ENCODE assay signal across 26 cellular contexts in genomic region chr2:43423941-43424261, GRCh38.
A peak's percentile ranks its signal among the peaks of the same experiment; 100 is the strongest.
DNase-seq lines count a peak whose midpoint lies in the region; ATAC-seq, FAIRE-seq and TF ChIP-seq lines count a peak whose summit lies in the region.
"Had no signal": no experiment of that assay in that cellular context is flagged by ENCODE, and none has a peak within 500 bp of the region (broad histone marks: within the 10 kb centered on the region; RNA-seq: fewer than 3 reads in every experiment).

No MANE protein-coding gene starts in this region.

- H3K4me2 ChIP-seq in MM.1S (ENCODE audit: low read depth, low read length): peak overlapping the region; percentile 42; the same call in 1 of the 2 replicates
- H3K4me2 ChIP-seq in osteoblast (ENCODE audit: insufficient read depth, low read length): peak overlapping the region; percentile 25

- H3K36me3 ChIP-seq in MM.1S (replicated peaks; ENCODE audit: insufficient read depth, low read length): no peaks in the 10 kb centered on the region
- H3K36me3 ChIP-seq in osteoblast (ENCODE audit: insufficient read depth, low read length): peaks cover 7% of the 10 kb centered on the region
- H3K36me3 ChIP-seq: Peyer's patch, thoracic aorta had no signal

- peaks cover 58% of the 10 kb centered on the region for H3F3A ChIP-seq in MM.1S (ENCODE audit: insufficient read depth, low read length)

- no peak for FAIRE-seq in GM12891 (lab: Jason Lieb, UNC)
- FAIRE-seq: astrocyte, islet of Langerhans had no signal

- no peak for TF ChIP-seq POLR2A in GM12891 (IDR thresholded peaks at IDR 0.05; ENCODE audit: low read depth, low read length)

- H3K36me3 Mint-ChIP-seq in CD4-positive, alpha-beta T cell (ENCODE audit: low read depth): peaks cover 58% of the 10 kb centered on the region
- peaks cover 7% of the 10 kb centered on the region for H3K36me3 Mint-ChIP-seq in central memory CD8-positive, alpha-beta T cell (ENCODE audit: insufficient read depth)

- no peak overlapping the region for H2AFZ ChIP-seq in MM.1S (ENCODE audit: low read length)
- no peak overlapping the region for H2AFZ ChIP-seq in osteoblast (ENCODE audit: low read length)

- H3K4me1 ChIP-seq in MM.1S (ENCODE audit: low read length): peaks cover 71% of the 10 kb centered on the region
- peaks cover 36% of the 10 kb centered on the region for H3K4me1 ChIP-seq in osteoblast (ENCODE audit: insufficient read depth, low read length)

- no peaks in the 10 kb centered on the region for H3K9me3 Mint-ChIP-seq in CD4-positive, alpha-beta T cell
- no peaks in the 10 kb centered on the region for H3K9me3 Mint-ChIP-seq in central memory CD8-positive, alpha-beta T cell
- H3K9me3 Mint-ChIP-seq: naive B cell had no signal

- intact Hi-C loops in CD4-positive, alpha-beta T cell (cut with DNase I, micrococcal nuclease): no loop called here

- H3K4me3 Mint-ChIP-seq in CD4-positive, alpha-beta T cell: no peak overlapping the region
- H3K4me3 Mint-ChIP-seq in central memory CD8-positive, alpha-beta T cell: peak overlapping the region; percentile 24
- H3K4me3 Mint-ChIP-seq: naive B cell had no signal

- no peaks in the 10 kb centered on the region for H3K9me3 ChIP-seq in CD4-positive, alpha-beta T cell (ENCODE audit: control insufficient read depth, low read length)
- H3K9me3 ChIP-seq in MM.1S (replicated peaks; ENCODE audit: insufficient read depth, low read length): no peaks in the 10 kb centered on the region
- no peaks in the 10 kb centered on the region for H3K9me3 ChIP-seq in osteoblast (ENCODE audit: low read depth, low read length)
- H3K9me3 ChIP-seq: left ventricle myocardium inferior, Peyer's patch, thoracic aorta had no signal

- no peaks in the 10 kb centered on the region for H4K20me1 ChIP-seq in MM.1S (ENCODE audit: insufficient read depth, low read length)
- H4K20me1 ChIP-seq in osteoblast (ENCODE audit: insufficient read depth, low read length): no peaks in the 10 kb centered on the region

- DNase-seq in CD4-positive, alpha-beta T cell: no peak
- DNase-seq in MM.1S: no peak
- DNase-seq in central memory CD8-positive, alpha-beta T cell (ENCODE audit: low spot score in 2 of 2): no peak
- no peak for DNase-seq in osteoblast (ENCODE audit: insufficient read length, low spot score, missing footprints)
- DNase-seq in NCI-H2081 treated with DMSO at 0.1 percent for 48 hours (lab: John Stamatoyannopoulos, UW): no peak
- no peak for DNase-seq in GM12891 (ENCODE audit: insufficient read length, low spot score)
- DNase-seq: activated effector memory CD4-positive, alpha-beta T cell treated with Interleukin-2 at 50 U/mL for 16 hours; activated T-cell treated with anti-CD3 and anti-CD28 coated beads for 4 hours; central memory CD4-positive, alpha-beta T cell; dorsolateral prefrontal cortex; left ventricle myocardium inferior; naive B cell; NCI-H1092 treated with DMSO at 0.1 percent for 48 hours; NCI-H187; NCI-H524; Peyer's patch; SIG-M5; stimulated activated naive CD8-positive, alpha-beta T cell treated with anti-CD3 and anti-CD28 coated beads, Interleukin-15, Interleukin-2, amounts not matched to agents 100 U/mL and 50 U/mL, for 24 hours; SW 1271 had no signal

- no peak for TF ChIP-seq CTCF in CD4-positive, alpha-beta T cell (IDR thresholded peaks at IDR 0.05)
- TF ChIP-seq CTCF in MM.1S (IDR thresholded peaks at IDR 0.05; ENCODE audit: low read length) (no peak), osteoblast (IDR thresholded peaks at IDR 0.05; ENCODE audit: extremely low read depth, low read depth, low read length) (no peak)

- CTCF ChIA-PET in CD4-positive, alpha-beta T cell (lab: Charles Lee): no interaction called here

- no peak overlapping the region for H3K9ac ChIP-seq in MM.1S (ENCODE audit: low read length)

- H3K4me3 ChIP-seq in MM.1S (ENCODE audit: low read length) (no peak overlapping the region), osteoblast (ENCODE audit: insufficient read depth, low read length) (no peak overlapping the region)
- H3K4me3 ChIP-seq: dorsolateral prefrontal cortex, left ventricle myocardium inferior, Peyer's patch, thoracic aorta had no signal

- H3K9me2 ChIP-seq in MM.1S (replicated peaks; ENCODE audit: insufficient read depth, low read length): no peaks in the 10 kb centered on the region

- POLR2A ChIA-PET in CD4-positive, alpha-beta T cell (lab: Charles Lee): interaction anchor here (1.2 kb wide), 1 partner anchor 20 kb away, joined by 5 read pairs; no protein-coding TSS in a partner anchor

- H3K27ac Mint-ChIP-seq in CD4-positive, alpha-beta T cell: peak overlapping the region; percentile 3
- H3K27ac Mint-ChIP-seq in central memory CD8-positive, alpha-beta T cell (ENCODE audit: low read depth): peak overlapping the region; percentile 97
- H3K27ac Mint-ChIP-seq: activated naive CD8-positive, alpha-beta T cell; naive B cell had no signal

- H3K79me2 ChIP-seq in MM.1S (ENCODE audit: low read length) (peaks cover 4% of the 10 kb centered on the region; the same call in 1 of the 2 replicates), osteoblast (ENCODE audit: insufficient read depth, low read length) (no peaks in the 10 kb centered on the region)

- no peak for ATAC-seq in CD4-positive, alpha-beta T cell (ENCODE audit: poor library complexity)
- ATAC-seq in central memory CD8-positive, alpha-beta T cell (replicated peaks; ENCODE audit: extremely low read depth, poor library complexity, severe bottlenecking): no peak
- ATAC-seq in GM21528 (IDR thresholded peaks at IDR 0.05; ENCODE audit: low FRiP score, unreplicated experiment) (no peak), GM18502 (IDR thresholded peaks at IDR 0.05; ENCODE audit: poor library complexity, unreplicated experiment) (no peak)
- ATAC-seq: activated CD4-positive, CD25-positive, alpha-beta regulatory T cell treated with anti-CD3 and anti-CD28 coated beads, Interleukin-2, amount 50 U/mL, for 24 hours had no signal

- H3K4me1 Mint-ChIP-seq in CD4-positive, alpha-beta T cell (ENCODE audit: low read depth): peaks cover 35% of the 10 kb centered on the region
- H3K4me1 Mint-ChIP-seq in central memory CD8-positive, alpha-beta T cell: peaks cover 34% of the 10 kb centered on the region

- no peaks in the 10 kb centered on the region for H3K27me3 Mint-ChIP-seq in CD4-positive, alpha-beta T cell
- no peaks in the 10 kb centered on the region for H3K27me3 Mint-ChIP-seq in central memory CD8-positive, alpha-beta T cell
- H3K27me3 Mint-ChIP-seq: activated naive CD8-positive, alpha-beta T cell; naive B cell had no signal

- H3K27ac ChIP-seq in CD4-positive, alpha-beta T cell (ENCODE audit: low read depth, low read length): no peak overlapping the region
- peak overlapping the region; percentile 96 for H3K27ac ChIP-seq in MM.1S (ENCODE audit: low read length)
- peak overlapping the region; percentile 28 for H3K27ac ChIP-seq in osteoblast (ENCODE audit: low read depth, low read length)
- H3K27ac ChIP-seq: left ventricle myocardium inferior had no signal

- no peaks in the 10 kb centered on the region for H3K27me3 ChIP-seq in CD4-positive, alpha-beta T cell (ENCODE audit: control insufficient read depth, insufficient read depth, low read length)
- H3K27me3 ChIP-seq in MM.1S (replicated peaks; ENCODE audit: insufficient read depth, low read length) (no peaks in the 10 kb centered on the region), osteoblast (ENCODE audit: insufficient read depth, low read length) (no peaks in the 10 kb centered on the region)
- H3K27me3 ChIP-seq: dorsolateral prefrontal cortex, Peyer's patch had no signal

TF ChIP-seq in GM12891, 5 proteins besides CTCF, POLR2A, EP300 and RAD21:
- TF ChIP-seq SPI1 (IDR thresholded peaks at IDR 0.05; ENCODE audit: low read depth, low read length) (no peak), PAX5 (IDR thresholded peaks at IDR 0.05; ENCODE audit: insufficient read depth, low read length, severe bottlenecking) (no peak)
